Comparison of ENCODE assay signal across 11 cellular contexts in genomic region chr1:116911166-116911553, GRCh38. TPM values are rescaled to one million over a fixed set of nuclear protein-coding genes. Genes with fewer than 3 reads are reported as not detected.
DNase-seq lines count a peak whose midpoint lies in the region; ATAC-seq, FAIRE-seq and TF ChIP-seq lines count a peak whose summit lies in the region.
"Had no signal": no experiment of that assay in that cellular context is flagged by ENCODE, and none has a peak within 500 bp of the region (broad histone marks: within the 10 kb centered on the region; RNA-seq: fewer than 3 reads in every experiment).

No MANE protein-coding gene starts in this region.

- no peaks in the 10 kb centered on the region for H3K27me3 Mint-ChIP-seq in activated CD4-positive, alpha-beta T cell treated with anti-CD3 and anti-CD28 coated beads for 36 hours

- peaks cover 47% of the 10 kb centered on the region for H3K4me1 ChIP-seq in HUES6 (ENCODE audit: control insufficient read depth, insufficient read depth, low read length)
- H3K4me1 ChIP-seq in H1 (replicated peaks in 1 of 4; ENCODE audit: control insufficient read depth in 3 of 4, insufficient read depth in 4 of 4, low read length in 3 of 4): peaks cover 0 to 18% (median 15%) of the 10 kb centered on the region in 4 experiments; a peak in 5 of 7 replicates
- peaks cover 27% of the 10 kb centered on the region for H3K4me1 ChIP-seq in mucosa of stomach (ENCODE audit: control insufficient read depth, insufficient read depth, low read length)

- H3K23ac ChIP-seq in H1 (ENCODE audit: insufficient read length): no peak overlapping the region

- H2BK12ac ChIP-seq in H1 (ENCODE audit: low read depth, low read length): no peak overlapping the region

- no peak for ATAC-seq in activated CD4-positive, alpha-beta T cell treated with anti-CD3 and anti-CD28 coated beads for 36 hours

- POLR2A ChIA-PET in AG04449 (lab: Yijun Ruan, JAX) (interaction anchor here (0.6 kb wide), 1 partner anchor 971 kb away, joined by 3 read pairs; no protein-coding TSS in a partner anchor), H1 (lab: Charles Lee; ENCODE audit: partially characterized antibody) (interaction anchor here (1.2 kb wide), 1 partner anchor 9 kb away, joined by 3 read pairs; no protein-coding TSS in a partner anchor)
- POLR2A ChIA-PET in activated CD4-positive, alpha-beta T cell treated with anti-CD3 and anti-CD28 coated beads for 36 hours (lab: Charles Lee): interaction anchor here (1.0 to 1.4 kb wide), 2 partner anchors 20 to 147 kb away, joined by 4 to 7 read pairs; no protein-coding TSS in a partner anchor

- CTCF ChIA-PET in AG04449 (lab: Yijun Ruan, JAX): no interaction called here
- CTCF ChIA-PET in H1 (lab: Charles Lee; ENCODE audit: partially characterized antibody): interaction anchor here (0.8 to 1.5 kb wide), 7 partner anchors 30 to 189 kb away, joined by 3 to 6 read pairs (median 3); no protein-coding TSS in a partner anchor
- CTCF ChIA-PET in activated CD4-positive, alpha-beta T cell treated with anti-CD3 and anti-CD28 coated beads for 36 hours (lab: Charles Lee): interaction anchor here (1.2 to 1.3 kb wide), 2 partner anchors 9 to 145 kb away, joined by 3 to 4 read pairs; no protein-coding TSS in a partner anchor

- H2BK20ac ChIP-seq in H1 (ENCODE audit: low read length): no peak overlapping the region

- H3K23me2 ChIP-seq in H1 (ENCODE audit: low read depth, low read length): peaks cover 9% of the 10 kb centered on the region

- intact Hi-C loops in activated CD4-positive, alpha-beta T cell treated with anti-CD3 and anti-CD28 coated beads for 36 hours (cut with DNase I, micrococcal nuclease): loop anchor here in 1 of 2 experiments (2.0 kb wide), 1 partner anchor 144 kb away; no protein-coding TSS in a partner anchor

- no peak for FAIRE-seq in H1 (lab: Jason Lieb, UNC)
- FAIRE-seq in urothelium cell line (lab: Jason Lieb, UNC): no peak

- H3K79me2 ChIP-seq in H1 (ENCODE audit: control insufficient read depth in 1 of 2, insufficient read depth in 2 of 2, low read length in 2 of 2): peaks cover 5 to 55% of the 10 kb centered on the region in 2 experiments; a peak in 3 of 4 replicates

- peak overlapping the region; percentile 67; the same call in 1 of the 2 replicates for H2AFZ ChIP-seq in H1 (ENCODE audit: low read length)

- H4K91ac ChIP-seq in H1 (replicated peaks; ENCODE audit: insufficient read length, low read length): peak overlapping the region; percentile 75

- H3K27ac ChIP-seq in HUES6 (ENCODE audit: low read depth, low read length): peak overlapping the region; percentile 28; the same call in 1 of the 2 replicates
- H3K27ac ChIP-seq in H1 (ENCODE audit: low read depth, low read length): no peak overlapping the region

- no peak overlapping the region for H2BK15ac ChIP-seq in H1 (ENCODE audit: low read length)

- H3K9me3 Mint-ChIP-seq in activated CD4-positive, alpha-beta T cell treated with anti-CD3 and anti-CD28 coated beads for 36 hours (ENCODE audit: low read depth): no peaks in the 10 kb centered on the region
- H3K9me3 Mint-ChIP-seq: memory B cell had no signal

- H3K36me3 Mint-ChIP-seq in activated CD4-positive, alpha-beta T cell treated with anti-CD3 and anti-CD28 coated beads for 36 hours (ENCODE audit: low read depth): no peaks in the 10 kb centered on the region
- H3K36me3 Mint-ChIP-seq: memory B cell had no signal

- H3K18ac ChIP-seq in H1 (ENCODE audit: extremely low read depth, low read length): 0 out of 2 replicates have a peak overlapping the region, but pooled peaks have one; percentile 40

- H3K36me3 ChIP-seq in HUES6 (ENCODE audit: control insufficient read depth, insufficient read depth, low read length) (no peaks in the 10 kb centered on the region), H1 (ENCODE audit: control insufficient read depth in 2 of 4, insufficient read depth in 4 of 4, low read length in 3 of 4) (no peaks in the 10 kb centered on the region), mucosa of stomach (ENCODE audit: control insufficient read depth, insufficient read depth, low read length) (no peaks in the 10 kb centered on the region)

- no peak overlapping the region for H4K5ac ChIP-seq in H1 (ENCODE audit: insufficient read length, low read depth, low read length)

- no peak overlapping the region for H3K4ac ChIP-seq in H1 (replicated peaks; ENCODE audit: insufficient read length, low read depth, low read length)

- H3K9me3 ChIP-seq in HUES6 (ENCODE audit: control insufficient read depth, insufficient read depth, low read depth, low read length) (no peaks in the 10 kb centered on the region), H1 (ENCODE audit: insufficient read depth in 2 of 2, low read depth in 1 of 2, low read length in 1 of 2) (no peaks in the 10 kb centered on the region), mucosa of stomach (ENCODE audit: control insufficient read depth, low read length) (no peaks in the 10 kb centered on the region)

- H3K4me3 Mint-ChIP-seq in activated CD4-positive, alpha-beta T cell treated with anti-CD3 and anti-CD28 coated beads for 36 hours: no peak overlapping the region
- H3K4me3 Mint-ChIP-seq: memory B cell had no signal

- no peaks in the 10 kb centered on the region for H3K27me3 ChIP-seq in HUES6 (ENCODE audit: control insufficient read depth, insufficient read depth, low read length)
- no peaks in the 10 kb centered on the region for H3K27me3 ChIP-seq in H1 (replicated peaks in 1 of 4; ENCODE audit: control insufficient read depth in 3 of 4, extremely low read depth in 1 of 4, insufficient read depth in 3 of 4, low read length in 3 of 4)
- H3K27me3 ChIP-seq in mucosa of stomach (ENCODE audit: control insufficient read depth, insufficient read depth, low read length): no peaks in the 10 kb centered on the region

- H3K79me1 ChIP-seq in H1 (ENCODE audit: low read depth, low read length): peaks cover 12% of the 10 kb centered on the region

- TF ChIP-seq CTCF in AG04449 (IDR thresholded peaks at IDR 0.05; ENCODE audit: insufficient read depth, low read length, missing control alignments): no peak
- TF ChIP-seq CTCF in H1 (IDR thresholded peaks at IDR 0.05; ENCODE audit: control extremely low read depth in 1 of 3, insufficient read depth in 1 of 3, low read depth in 1 of 3, low read length in 3 of 3): no peak

- H2BK5ac ChIP-seq in H1 (ENCODE audit: low read depth, low read length): no peak overlapping the region

- no peak overlapping the region for H2BK120ac ChIP-seq in H1 (replicated peaks; ENCODE audit: low read depth, low read length)

- H3K14ac ChIP-seq in H1 (ENCODE audit: insufficient read length): no peak overlapping the region

- H2AK5ac ChIP-seq in H1 (ENCODE audit: low read depth, low read length): peak overlapping the region; percentile 32; the same call in 1 of the 2 replicates

- 0 out of 2 replicates have a peak overlapping the region, but pooled peaks have one; percentile 39 for H4K8ac ChIP-seq in H1 (ENCODE audit: extremely low read depth, insufficient read depth, low read length)

- peak overlapping the region; percentile 93 for H3K9ac ChIP-seq in HUES6 (ENCODE audit: low read length)
- H3K9ac ChIP-seq in H1 (replicated peaks in 1 of 4; ENCODE audit: extremely low read depth in 1 of 4, low read depth in 3 of 4, low read length in 3 of 4): peak overlapping the region in 1 of 4 experiments; percentile 68; a peak in 2 of 7 replicates
- peak overlapping the region; percentile 82 for H3K9ac ChIP-seq in mucosa of stomach (ENCODE audit: low read length)

- H4K20me1 ChIP-seq in H1 (replicated peaks in 1 of 2; ENCODE audit: control insufficient read depth in 1 of 2, insufficient read depth in 2 of 2, low read length in 2 of 2): peaks cover 0 to 6% of the 10 kb centered on the region in 2 experiments

- peak overlapping the region; percentile 67 for H3K4me3 ChIP-seq in AG04449 (ENCODE audit: low read depth, low read length)
- peak overlapping the region; percentile 84 for H3K4me3 ChIP-seq in HUES6 (ENCODE audit: low read depth, low read length)
- peak overlapping the region; percentile 63 to 92 (median 85) for H3K4me3 ChIP-seq in H1 (ENCODE audit: extremely low read depth in 1 of 4, insufficient read depth in 2 of 4, low read depth in 3 of 4, low read length in 4 of 4)
- peak overlapping the region; percentile 5 for H3K4me3 ChIP-seq in mucosa of stomach (ENCODE audit: low read length)

- H3K4me2 ChIP-seq in H1 (ENCODE audit: insufficient read depth in 1 of 2, low read depth in 2 of 2, low read length in 2 of 2): peak overlapping the region; percentile 85 to 87

- no peak for TF ChIP-seq RAD21 in H1 (IDR thresholded peaks at IDR 0.05 in 1 of 2, conservative IDR thresholded peaks at IDR 0.05 in 1 of 2; ENCODE audit: low read depth in 2 of 2, low read length in 2 of 2)

- H3K56ac ChIP-seq in H1 (replicated peaks; ENCODE audit: insufficient read length, low read depth, low read length): no peak overlapping the region

- no peak for TF ChIP-seq EP300 in H1 (IDR thresholded peaks at IDR 0.05; ENCODE audit: borderline replicate concordance in 1 of 2, low read depth in 2 of 2, low read length in 2 of 2)

- H3K4me1 Mint-ChIP-seq in activated CD4-positive, alpha-beta T cell treated with anti-CD3 and anti-CD28 coated beads for 36 hours: peaks cover 9% of the 10 kb centered on the region
- H3K4me1 Mint-ChIP-seq: memory B cell had no signal

- DNase-seq in AG04449 (ENCODE audit: low read depth, low spot score) (no peak), H1 (ENCODE audit: low read depth in 1 of 2, low spot score in 2 of 2) (no peak), DMS153 (lab: John Stamatoyannopoulos, UW) (no peak), Ammon's horn (ENCODE audit: low spot score) (no peak), urothelium cell line (ENCODE audit: low spot score) (no peak)
- no peak for DNase-seq in activated CD4-positive, alpha-beta T cell treated with anti-CD3 and anti-CD28 coated beads for 36 hours
- DNase-seq: cerebellar nuclear complex, DND-41 had no signal

- no peak overlapping the region for H3K27ac Mint-ChIP-seq in activated CD4-positive, alpha-beta T cell treated with anti-CD3 and anti-CD28 coated beads for 36 hours
- H3K27ac Mint-ChIP-seq: memory B cell had no signal

- TF ChIP-seq POLR2A in H1 (IDR thresholded peaks at IDR 0.05; ENCODE audit: control extremely low read depth in 1 of 2, low read depth in 2 of 2, low read length in 2 of 2): no peak

- WGBS in H1 (ENCODE audit: extremely low coverage in 1 of 2, insufficient coverage in 1 of 2, insufficient read length in 1 of 2, insufficient replicate concordance in 2 of 2, low coverage in 1 of 2, low lambda C conversion rate in 2 of 2, missing lambda C conversion rate in 1 of 2), 2 experiments: 48% methylated on average over 7 of the region's 7 CpGs; no CpG with 5 or more reads in 1 of the 2 experiments

RNA-seq across cellular contexts. Expression of gene PTGFRN, which starts 1.4 kb away (rescaled TPM):
- 32.6 TPM in 2 replicates for total RNA-seq in H1 (2021; fragmentation: NEBNext Ultra II Directional; extraction: Animal tissue kit (Norgen Biotek cat#: 25700))
- 11.9 and 13.0 TPM in 2 replicates for polyA plus RNA-seq in H1 (2011; rRNA removed)
- polyA plus RNA-seq in H1 (2011; cell fraction: cytosol; rRNA removed): 13.0 TPM
- 14.0 TPM for polyA plus RNA-seq in H1 (2011; cell fraction: nucleus; rRNA removed)
- 18.0 to 23.3 TPM (median 18.6 TPM) in 4 replicates for polyA plus RNA-seq in H1 (2012, experiment 1 of 2)
- polyA plus RNA-seq in H1 (2012, experiment 2 of 2): 7.5 TPM
- polyA plus RNA-seq in H1 (2013, experiment 1 of 2): 53.5 TPM
- 52.9 TPM for polyA plus RNA-seq in H1 (2013, experiment 2 of 2)
- polyA minus RNA-seq in H1 (2011; rRNA and poly(A)+ RNA removed): 37.7 and 40.5 TPM in 2 replicates
- polyA minus RNA-seq in H1 (2011; cell fraction: cytosol; rRNA and poly(A)+ RNA removed): 18.0 TPM
- polyA minus RNA-seq in H1 (2011; cell fraction: nucleus; rRNA and poly(A)+ RNA removed): 27.7 TPM
- 10 to 100 TPM; 11.6 to 11.8 TPM for total RNA-seq in activated CD4-positive, alpha-beta T cell treated with anti-CD3 and anti-CD28 coated beads for 36 hours

Comparison
In these comparisons a context has a peak if more than half of its experiments do, and no peak if none do; other contexts are left out.
1. H3K4me3 ChIP-seq: peak in every context shown above with its lines; median percentile 85 in H1; 84 in HUES6; 67 in AG04449; 5 in mucosa of stomach.